Comparison of ENCODE assay signal across 26 cellular contexts in the genomic region with DNA sequence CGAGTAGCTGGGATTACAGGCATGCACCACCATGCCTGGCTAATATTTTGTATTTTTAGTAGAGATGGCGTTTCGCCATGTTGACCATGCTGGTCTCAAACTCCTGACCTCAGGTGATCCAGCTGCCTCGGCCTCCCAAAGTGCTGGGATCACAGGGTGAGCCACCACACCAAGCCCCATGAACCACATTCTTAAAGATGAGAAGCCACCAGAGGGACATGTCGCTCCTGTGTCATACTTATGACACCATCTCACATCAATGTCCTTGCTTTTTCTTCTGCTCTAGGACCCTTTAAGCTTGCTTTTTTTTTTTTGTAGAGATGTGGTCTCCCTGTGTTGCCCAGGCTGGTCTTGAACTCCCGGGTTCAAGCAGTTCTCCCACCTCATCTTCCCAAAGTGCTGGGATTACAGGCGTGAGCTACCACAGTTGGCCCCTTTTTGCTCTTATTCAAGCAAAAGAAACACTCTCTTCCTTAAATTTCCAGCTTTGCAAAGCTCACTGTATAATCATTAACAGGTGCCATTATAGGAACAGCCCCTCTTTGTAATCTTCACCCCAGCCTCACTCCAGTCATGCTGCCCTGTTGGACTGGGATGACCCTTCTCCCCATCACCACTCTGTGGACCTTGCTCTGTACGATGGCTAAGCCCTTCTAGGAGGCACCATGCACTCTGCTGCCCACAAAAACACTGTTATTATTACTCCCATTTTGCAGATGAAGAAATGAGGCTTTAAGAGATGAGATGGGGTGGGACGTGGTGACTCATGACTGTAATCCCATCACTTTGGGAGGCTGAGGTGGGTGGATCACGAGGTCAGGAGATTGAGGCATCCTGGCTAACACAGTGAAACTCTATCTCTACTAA. TPM values are rescaled to one million over a fixed set of nuclear protein-coding genes. Genes with fewer than 3 reads are reported as not detected.
DNase-seq lines count a peak whose midpoint lies in the region; ATAC-seq, FAIRE-seq and TF ChIP-seq lines count a peak whose summit lies in the region.
"Had no signal": no experiment of that assay in that cellular context is flagged by ENCODE, and none has a peak within 500 bp of the region (broad histone marks: within the 10 kb centered on the region; RNA-seq: fewer than 3 reads in every experiment).

No MANE protein-coding gene starts in this region.

- H3K27me3 ChIP-seq in hepatocyte (no peaks in the 10 kb centered on the region), small intestine (ENCODE audit: control insufficient read depth in 2 of 2, insufficient read depth in 2 of 2, low read length in 2 of 2) (peaks cover 0 to 2% of the 10 kb centered on the region in 2 donors)
- H3K27me3 ChIP-seq: BE2C; BLaER1 treated with 17β-estradiol and CSF1 and Interleukin-3, amounts not matched to agents 10 nM and 100 nM had no signal

- H3K4me1 ChIP-seq in hepatocyte (ENCODE audit: insufficient read depth) (no peaks in the 10 kb centered on the region), small intestine (ENCODE audit: control insufficient read depth in 2 of 2, insufficient read depth in 1 of 2, low read depth in 1 of 2, low read length in 1 of 2) (no peaks in the 10 kb centered on the region)
- H3K4me1 ChIP-seq: BE2C had no signal

- H3K4me3 Mint-ChIP-seq in WTC11: no peak overlapping the region
- H3K4me3 Mint-ChIP-seq: CD14-positive monocyte; CD4-positive, alpha-beta T cell; CD8-positive, alpha-beta memory T cell had no signal

- H3K27me3 Mint-ChIP-seq in WTC11 (ENCODE audit: low read depth): no peaks in the 10 kb centered on the region
- H3K27me3 Mint-ChIP-seq: CD4-positive, alpha-beta T cell had no signal

- CTCF ChIA-PET in WTC11 (lab: Charles Lee): interaction anchor here (0.5 to 0.9 kb wide), 3 partner anchors 42 to 159 kb away, joined by 3 read pairs; no protein-coding TSS in a partner anchor

- H3K9me2 ChIP-seq in hepatocyte (replicated peaks; ENCODE audit: insufficient read depth): no peaks in the 10 kb centered on the region

- H3K36me3 Mint-ChIP-seq in WTC11: no peaks in the 10 kb centered on the region
- H3K36me3 Mint-ChIP-seq: CD14-positive monocyte; CD8-positive, alpha-beta memory T cell had no signal

- no peak overlapping the region for H3K27ac ChIP-seq in hepatocyte
- no peak overlapping the region for H3K27ac ChIP-seq in small intestine (ENCODE audit: low read depth in 1 of 2, low read length in 1 of 2)
- H3K27ac ChIP-seq: A549; BLaER1 treated with 17β-estradiol and CSF1 and Interleukin-3, amounts not matched to agents 10 nM and 100 nM had no signal

- 91% methylated on average over 10 of the region's 10 CpGs for WGBS in hepatocyte (ENCODE audit: low lambda C conversion rate, missing lambda C conversion rate)
- WGBS in small intestine, 3 donors: 79 to 85% (median 85%) methylated on average over 10 of the region's 10 CpGs

- no peaks in the 10 kb centered on the region for H3K9me3 Mint-ChIP-seq in WTC11
- H3K9me3 Mint-ChIP-seq: CD4-positive, alpha-beta T cell; CD8-positive, alpha-beta memory T cell had no signal

- peaks cover 10% of the 10 kb centered on the region for H3K4me1 Mint-ChIP-seq in WTC11
- H3K4me1 Mint-ChIP-seq: CD14-positive monocyte; CD8-positive, alpha-beta memory T cell had no signal

- no peak overlapping the region for H3K4me3 ChIP-seq in hepatocyte
- H3K4me3 ChIP-seq in small intestine (ENCODE audit: low read depth in 1 of 2, low read length in 2 of 2): no peak overlapping the region
- H3K4me3 ChIP-seq: A549; BLaER1 treated with 17β-estradiol and CSF1 and Interleukin-3, amounts not matched to agents 10 nM and 100 nM; GM12878 had no signal

- peak; percentile 19 for DNase-seq in activated effector memory CD4-positive, alpha-beta T cell treated with anti-CD3 and anti-CD28 coated beads, Interleukin-2, amount 50 U/mL, for 16 hours
- no peak for DNase-seq in activated effector memory CD4-positive, alpha-beta T cell treated with Interleukin-2 at 50 U/mL for 16 hours
- DNase-seq in WTC11 (ENCODE audit: low spot score) (peak; percentile 1), hepatocyte (ENCODE audit: low spot score) (peak; percentile 38), small intestine (peak; percentile 19), NCI-H2196 treated with DMSO at 0.1 percent for 48 hours (lab: John Stamatoyannopoulos, UW; ENCODE audit: unreplicated experiment) (no peak), anterior cingulate cortex (lab: John Stamatoyannopoulos, UW) (no peak)
- DNase-seq: 8988T; ACHN; AML-193; BE2C; CD4-positive, alpha-beta T cell; CD8-positive, alpha-beta memory T cell; DMS 273 treated with DMSO at 0.1 percent for 48 hours; DMS79; EL; GDM1; GOT3; H7; HCEC 1CT had no signal

- no peak overlapping the region for H3K27ac Mint-ChIP-seq in WTC11
- H3K27ac Mint-ChIP-seq: CD14-positive monocyte; CD4-positive, alpha-beta T cell had no signal

- no peak for ATAC-seq in WTC11
- no peak for ATAC-seq in GM18520 (IDR thresholded peaks at IDR 0.05; ENCODE audit: unreplicated experiment)
- ATAC-seq: GM12878 had no signal

- H2AFZ ChIP-seq in hepatocyte: no peak overlapping the region

- no peak overlapping the region for H3K4me2 ChIP-seq in hepatocyte
- H3K4me2 ChIP-seq: A549; BLaER1 treated with 17β-estradiol and CSF1 and Interleukin-3, amounts not matched to agents 10 nM and 100 nM had no signal

- no peak for FAIRE-seq in small intestine (lab: Jason Lieb, UNC)
- FAIRE-seq: A549, D721Med, GM12878 had no signal

- H3K9me3 ChIP-seq in hepatocyte (ENCODE audit: low read depth) (no peaks in the 10 kb centered on the region), small intestine (ENCODE audit: control insufficient read depth, low read depth) (no peaks in the 10 kb centered on the region)
- H3K9me3 ChIP-seq: A549, BE2C had no signal

- POLR2A ChIA-PET in WTC11 (lab: Charles Lee): no interaction called here

- TF ChIP-seq CTCF in WTC11 (IDR thresholded peaks at IDR 0.05): no peak
- no peak for TF ChIP-seq CTCF in hepatocyte (IDR thresholded peaks at IDR 0.05; ENCODE audit: poor library complexity)

- H3K79me2 ChIP-seq in hepatocyte: no peaks in the 10 kb centered on the region

- H3K36me3 ChIP-seq in hepatocyte (replicated peaks; ENCODE audit: insufficient read depth, low read depth) (no peaks in the 10 kb centered on the region), small intestine (ENCODE audit: control insufficient read depth in 2 of 2, insufficient read depth in 2 of 2, low read length in 2 of 2) (no peaks in the 10 kb centered on the region)
- H3K36me3 ChIP-seq: BE2C; BLaER1 treated with 17β-estradiol and CSF1 and Interleukin-3, amounts not matched to agents 10 nM and 100 nM had no signal

- no peaks in the 10 kb centered on the region for H4K20me1 ChIP-seq in hepatocyte (ENCODE audit: insufficient read depth, poor library complexity, severe bottlenecking)
- H4K20me1 ChIP-seq: BLaER1 treated with 17β-estradiol and CSF1 and Interleukin-3, amounts not matched to agents 10 nM and 100 nM had no signal

TF ChIP-seq in WTC11, 78 proteins besides CTCF, POLR2A, EP300 and RAD21 (continues in another document):
- TF ChIP-seq, protein P1, sequence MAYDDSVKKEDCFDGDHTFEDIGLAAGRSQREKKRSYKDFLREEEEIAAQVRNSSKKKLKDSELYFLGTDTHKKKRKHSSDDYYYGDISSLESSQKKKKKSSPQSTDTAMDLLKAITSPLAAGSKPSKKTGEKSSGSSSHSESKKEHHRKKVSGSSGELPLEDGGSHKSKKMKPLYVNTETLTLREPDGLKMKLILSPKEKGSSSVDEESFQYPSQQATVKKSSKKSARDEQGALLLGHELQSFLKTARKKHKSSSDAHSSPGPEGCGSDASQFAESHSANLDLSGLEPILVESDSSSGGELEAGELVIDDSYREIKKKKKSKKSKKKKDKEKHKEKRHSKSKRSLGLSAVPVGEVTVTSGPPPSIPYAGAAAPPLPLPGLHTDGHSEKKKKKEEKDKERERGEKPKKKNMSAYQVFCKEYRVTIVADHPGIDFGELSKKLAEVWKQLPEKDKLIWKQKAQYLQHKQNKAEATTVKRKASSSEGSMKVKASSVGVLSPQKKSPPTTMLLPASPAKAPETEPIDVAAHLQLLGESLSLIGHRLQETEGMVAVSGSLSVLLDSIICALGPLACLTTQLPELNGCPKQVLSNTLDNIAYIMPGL (CRISPR knock-in tag; IDR thresholded peaks at IDR 0.05): no peak
- TF ChIP-seq RELA (CRISPR knock-in tag; IDR thresholded peaks at IDR 0.05; ENCODE audit: borderline replicate concordance) (no peak), CBFB (CRISPR knock-in tag; IDR thresholded peaks at IDR 0.05; ENCODE audit: low read depth) (no peak), TEAD4 (CRISPR knock-in tag; IDR thresholded peaks at IDR 0.05) (no peak), ZNF138 (CRISPR knock-in tag; conservative IDR thresholded peaks at IDR 0.05) (no peak), NR1H2 (CRISPR knock-in tag; IDR thresholded peaks at IDR 0.05) (no peak)
- TF ChIP-seq, protein P2, sequence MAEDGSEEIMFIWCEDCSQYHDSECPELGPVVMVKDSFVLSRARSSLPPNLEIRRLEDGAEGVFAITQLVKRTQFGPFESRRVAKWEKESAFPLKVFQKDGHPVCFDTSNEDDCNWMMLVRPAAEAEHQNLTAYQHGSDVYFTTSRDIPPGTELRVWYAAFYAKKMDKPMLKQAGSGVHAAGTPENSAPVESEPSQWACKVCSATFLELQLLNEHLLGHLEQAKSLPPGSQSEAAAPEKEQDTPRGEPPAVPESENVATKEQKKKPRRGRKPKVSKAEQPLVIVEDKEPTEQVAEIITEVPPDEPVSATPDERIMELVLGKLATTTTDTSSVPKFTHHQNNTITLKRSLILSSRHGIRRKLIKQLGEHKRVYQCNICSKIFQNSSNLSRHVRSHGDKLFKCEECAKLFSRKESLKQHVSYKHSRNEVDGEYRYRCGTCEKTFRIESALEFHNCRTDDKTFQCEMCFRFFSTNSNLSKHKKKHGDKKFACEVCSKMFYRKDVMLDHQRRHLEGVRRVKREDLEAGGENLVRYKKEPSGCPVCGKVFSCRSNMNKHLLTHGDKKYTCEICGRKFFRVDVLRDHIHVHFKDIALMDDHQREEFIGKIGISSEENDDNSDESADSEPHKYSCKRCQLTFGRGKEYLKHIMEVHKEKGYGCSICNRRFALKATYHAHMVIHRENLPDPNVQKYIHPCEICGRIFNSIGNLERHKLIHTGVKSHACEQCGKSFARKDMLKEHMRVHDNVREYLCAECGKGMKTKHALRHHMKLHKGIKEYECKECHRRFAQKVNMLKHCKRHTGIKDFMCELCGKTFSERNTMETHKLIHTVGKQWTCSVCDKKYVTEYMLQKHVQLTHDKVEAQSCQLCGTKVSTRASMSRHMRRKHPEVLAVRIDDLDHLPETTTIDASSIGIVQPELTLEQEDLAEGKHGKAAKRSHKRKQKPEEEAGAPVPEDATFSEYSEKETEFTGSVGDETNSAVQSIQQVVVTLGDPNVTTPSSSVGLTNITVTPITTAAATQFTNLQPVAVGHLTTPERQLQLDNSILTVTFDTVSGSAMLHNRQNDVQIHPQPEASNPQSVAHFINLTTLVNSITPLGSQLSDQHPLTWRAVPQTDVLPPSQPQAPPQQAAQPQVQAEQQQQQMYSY (CRISPR knock-in tag; IDR thresholded peaks at IDR 0.05): no peak

RNA-seq across cellular contexts. Expression of a gene that starts 10.8 kb away (rescaled TPM):
- total RNA-seq in WTC11 (2021) (12.9 to 15.5 TPM (median 13.1 TPM) in 3 replicates), hepatocyte (0.28 and 0.57 TPM in 2 replicates)
- polyA plus RNA-seq in hepatocyte (0.13 TPM in 1 of 2 replicates, not detected in the other), small intestine (under 1 TPM in 1 of 3 donors, not detected in 2; 0.03 TPM)
- polyA plus RNA-seq: CD14-positive monocyte; CD8-positive, alpha-beta memory T cell had no signal

Comparison
In these comparisons a context has a peak if more than half of its experiments do, and no peak if none do; other contexts are left out.
1. DNase-seq: peak in activated effector memory CD4-positive, alpha-beta T cell treated with anti-CD3 and anti-CD28 coated beads, Interleukin-2, amount 50 U/mL, for 16 hours (single experiment), WTC11 (single experiment), hepatocyte (single experiment) and small intestine (single experiment); none in activated effector memory CD4-positive, alpha-beta T cell treated with Interleukin-2 at 50 U/mL for 16 hours (single experiment), NCI-H2196 treated with DMSO at 0.1 percent for 48 hours (single experiment) and anterior cingulate cortex (0 of 58).